Comparison of ENCODE assay signal across 16 cellular contexts in genomic region chr6:136282906-136283305, GRCh38. TPM values are rescaled to one million over a fixed set of nuclear protein-coding genes. Genes with fewer than 3 reads are reported as not detected.
DNase-seq lines count a peak whose midpoint lies in the region; ATAC-seq and TF ChIP-seq lines count a peak whose summit lies in the region.
"Had no signal": no experiment of that assay in that cellular context is flagged by ENCODE, and none has a peak within 500 bp of the region (broad histone marks: within the 10 kb centered on the region; RNA-seq: fewer than 3 reads in every experiment).

No MANE protein-coding gene starts in this region.

- H3K4me2 ChIP-seq in osteoblast (ENCODE audit: insufficient read depth, low read length): peak overlapping the region; percentile 41

- H3K4me3 ChIP-seq in osteoblast (ENCODE audit: insufficient read depth, low read length): peak overlapping the region; percentile 21
- H3K4me3 ChIP-seq: skin epidermis, upper lobe of left lung had no signal

- peak overlapping the region; percentile 25 for H3K27ac ChIP-seq in osteoblast (ENCODE audit: low read depth, low read length)
- H3K27ac ChIP-seq: heart left ventricle, skin epidermis, upper lobe of left lung had no signal

- peaks cover 79% of the 10 kb centered on the region for H4K20me1 ChIP-seq in osteoblast (ENCODE audit: insufficient read depth, low read length)

- H3K36me3 ChIP-seq in osteoblast (ENCODE audit: insufficient read depth, low read length): peaks cover 21% of the 10 kb centered on the region

- H3K9me3 Mint-ChIP-seq in activated CD4-positive, alpha-beta T cell treated with anti-CD3 and anti-CD28 coated beads for 36 hours (ENCODE audit: low read depth): no peaks in the 10 kb centered on the region
- no peaks in the 10 kb centered on the region for H3K9me3 Mint-ChIP-seq in activated naive CD8-positive, alpha-beta T cell treated with anti-CD3 and anti-CD28 coated beads, Interleukin-2, amount 10 ng/mL, durations not matched to agents 7 days and 5 days

- no peak for DNase-seq in activated CD4-positive, alpha-beta T cell treated with anti-CD3 and anti-CD28 coated beads for 36 hours
- no peak for DNase-seq in activated CD4-positive, alpha-beta T cell treated with anti-CD3 and anti-CD28 coated beads, Interleukin-2, amount 50 U/mL, for 48 hours
- DNase-seq in activated naive CD8-positive, alpha-beta T cell treated with anti-CD3 and anti-CD28 coated beads, Interleukin-2, amount 10 ng/mL, durations not matched to agents 7 days and 5 days: no peak
- no peak for DNase-seq in osteoblast (ENCODE audit: insufficient read length, low spot score, missing footprints)
- DNase-seq in epidermal melanocyte (ENCODE audit: insufficient read length, low spot score): no peak
- DNase-seq: ACHN, heart left ventricle, left colon, NCI-H1417 treated with DMSO at 0.1 percent for 48 hours, NCI-H526 treated with DMSO at 0.1 percent for 48 hours, upper lobe of left lung had no signal

- no peak overlapping the region for H2AFZ ChIP-seq in osteoblast (ENCODE audit: low read length)

- CTCF ChIA-PET in activated CD4-positive, alpha-beta T cell treated with anti-CD3 and anti-CD28 coated beads for 36 hours (lab: Charles Lee): interaction anchor here (0.5 to 2.0 kb wide), 3 partner anchors 12 to 30 kb away, joined by 3 to 8 read pairs (median 5); no protein-coding TSS in a partner anchor

- POLR2A ChIA-PET in activated CD4-positive, alpha-beta T cell treated with anti-CD3 and anti-CD28 coated beads for 36 hours (lab: Charles Lee): interaction anchor here (1.5 kb wide), 1 partner anchor 7 kb away, joined by 6 read pairs; no protein-coding TSS in a partner anchor
- POLR2A ChIA-PET in activated naive CD8-positive, alpha-beta T cell treated with anti-CD3 and anti-CD28 coated beads, Interleukin-2, amount 10 ng/mL, durations not matched to agents 7 days and 5 days (lab: Charles Lee): interaction anchor here (0.8 kb wide), 1 partner anchor 32 kb away, joined by 3 read pairs; no protein-coding TSS in a partner anchor

- peak overlapping the region; percentile 65 for H3K27ac Mint-ChIP-seq in activated CD4-positive, alpha-beta T cell treated with anti-CD3 and anti-CD28 coated beads for 36 hours
- peak overlapping the region; percentile 63 for H3K27ac Mint-ChIP-seq in activated naive CD8-positive, alpha-beta T cell treated with anti-CD3 and anti-CD28 coated beads, Interleukin-2, amount 10 ng/mL, durations not matched to agents 7 days and 5 days

- TF ChIP-seq CTCF in osteoblast (IDR thresholded peaks at IDR 0.05; ENCODE audit: extremely low read depth, low read depth, low read length): no peak

- peak; percentile 53 for ATAC-seq in activated CD4-positive, alpha-beta T cell treated with anti-CD3 and anti-CD28 coated beads for 36 hours
- ATAC-seq in HG03175 (IDR thresholded peaks at IDR 0.05; ENCODE audit: unreplicated experiment) (peak; percentile 55), GM18505 (IDR thresholded peaks at IDR 0.05; ENCODE audit: unreplicated experiment) (no peak), GM19328 (IDR thresholded peaks at IDR 0.05; ENCODE audit: unreplicated experiment) (no peak)
- ATAC-seq in activated naive CD8-positive, alpha-beta T cell treated with anti-CD3 and anti-CD28 coated beads, Interleukin-2, amount 10 ng/mL, durations not matched to agents 7 days and 5 days (ENCODE audit: low read depth): no peak
- ATAC-seq: heart left ventricle, left colon, Right ventricle myocardium inferior had no signal

- peak overlapping the region; percentile 51 for H3K4me3 Mint-ChIP-seq in activated CD4-positive, alpha-beta T cell treated with anti-CD3 and anti-CD28 coated beads for 36 hours
- peak overlapping the region; percentile 72 for H3K4me3 Mint-ChIP-seq in activated naive CD8-positive, alpha-beta T cell treated with anti-CD3 and anti-CD28 coated beads, Interleukin-2, amount 10 ng/mL, durations not matched to agents 7 days and 5 days

- no peak for TF ChIP-seq POLR2A in GM18505 (IDR thresholded peaks at IDR 0.05; ENCODE audit: borderline replicate concordance, extremely low read depth, insufficient read depth, insufficient read length)

- no peaks in the 10 kb centered on the region for H3K27me3 ChIP-seq in osteoblast (ENCODE audit: insufficient read depth, low read length)
- H3K27me3 ChIP-seq: heart left ventricle, upper lobe of left lung had no signal

- no peaks in the 10 kb centered on the region for H3K9me3 ChIP-seq in osteoblast (ENCODE audit: low read depth, low read length)
- H3K9me3 ChIP-seq: heart left ventricle, upper lobe of left lung had no signal

- intact Hi-C loops in activated CD4-positive, alpha-beta T cell treated with anti-CD3 and anti-CD28 coated beads for 36 hours (cut with DNase I, micrococcal nuclease): no loop called here

- H3K4me1 ChIP-seq in osteoblast (ENCODE audit: insufficient read depth, low read length): peaks cover 41% of the 10 kb centered on the region

- H3K27me3 Mint-ChIP-seq in activated CD4-positive, alpha-beta T cell treated with anti-CD3 and anti-CD28 coated beads for 36 hours: no peaks in the 10 kb centered on the region
- H3K27me3 Mint-ChIP-seq in activated naive CD8-positive, alpha-beta T cell treated with anti-CD3 and anti-CD28 coated beads, Interleukin-2, amount 10 ng/mL, durations not matched to agents 7 days and 5 days: no peaks in the 10 kb centered on the region

- peaks cover 98% of the 10 kb centered on the region for H3K79me2 ChIP-seq in osteoblast (ENCODE audit: insufficient read depth, low read length)

- H3K36me3 Mint-ChIP-seq in activated CD4-positive, alpha-beta T cell treated with anti-CD3 and anti-CD28 coated beads for 36 hours (ENCODE audit: low read depth): peaks cover 55% of the 10 kb centered on the region
- H3K36me3 Mint-ChIP-seq in activated naive CD8-positive, alpha-beta T cell treated with anti-CD3 and anti-CD28 coated beads, Interleukin-2, amount 10 ng/mL, durations not matched to agents 7 days and 5 days: peaks cover 31% of the 10 kb centered on the region

- peaks cover 81% of the 10 kb centered on the region for H3K4me1 Mint-ChIP-seq in activated CD4-positive, alpha-beta T cell treated with anti-CD3 and anti-CD28 coated beads for 36 hours
- H3K4me1 Mint-ChIP-seq in activated naive CD8-positive, alpha-beta T cell treated with anti-CD3 and anti-CD28 coated beads, Interleukin-2, amount 10 ng/mL, durations not matched to agents 7 days and 5 days: peaks cover 58% of the 10 kb centered on the region

RNA-seq across cellular contexts. Expression of gene BCLAF1, which starts 6.7 kb away (rescaled TPM):
- total RNA-seq in activated CD4-positive, alpha-beta T cell treated with anti-CD3 and anti-CD28 coated beads for 36 hours: 100 to 1,000 TPM; 166 to 223 TPM
- total RNA-seq in activated naive CD8-positive, alpha-beta T cell treated with anti-CD3 and anti-CD28 coated beads, Interleukin-2, amount 10 ng/mL, durations not matched to agents 7 days and 5 days: 100 to 1,000 TPM; 164 to 165 TPM
- 124 and 128 TPM in 2 replicates for total RNA-seq in osteoblast

RNA-seq across cellular contexts. Expression of gene MTFR2, which starts 32.8 kb away (rescaled TPM):
- total RNA-seq in activated CD4-positive, alpha-beta T cell treated with anti-CD3 and anti-CD28 coated beads for 36 hours: 10 to 100 TPM; 26.9 to 28.9 TPM
- total RNA-seq in activated naive CD8-positive, alpha-beta T cell treated with anti-CD3 and anti-CD28 coated beads, Interleukin-2, amount 10 ng/mL, durations not matched to agents 7 days and 5 days: 10 to 100 TPM; 15.0 to 16.9 TPM
- 0.72 and 1.5 TPM in 2 replicates for total RNA-seq in osteoblast

Comparison
In these comparisons a context has a peak if more than half of its experiments do, and no peak if none do; other contexts are left out.
1. ATAC-seq: peak in activated CD4-positive, alpha-beta T cell treated with anti-CD3 and anti-CD28 coated beads for 36 hours (single experiment) and HG03175 (single experiment); none in activated naive CD8-positive, alpha-beta T cell treated with anti-CD3 and anti-CD28 coated beads, Interleukin-2, amount 10 ng/mL, durations not matched to agents 7 days and 5 days (single experiment), GM18505 (single experiment) and GM19328 (single experiment).